Comparison of ENCODE assay signal across 8 cellular contexts in genomic region chr7:6447589-6448210, GRCh38. TPM values are rescaled to one million over a fixed set of nuclear protein-coding genes. Genes with fewer than 3 reads are reported as not detected.
A peak's percentile ranks its signal among the peaks of the same experiment; 100 is the strongest.
DNase-seq lines count a peak whose midpoint lies in the region; ATAC-seq, FAIRE-seq and TF ChIP-seq lines count a peak whose summit lies in the region.

DAGLB (minus strand) TSS chr7:6447954; CDS start chr7:6447842, 112 bp downstream.

- H3K4me3 ChIP-seq in GM12875 (ENCODE audit: low read depth, low read length), result peak within 1 kb of the TSS; percentile 96
- H3K4me3 ChIP-seq in pancreas, result peak within 1 kb of the TSS; percentile 41 to 97 (median 84)
- H3K4me3 ChIP-seq in thyroid gland (replicated peaks in 1 of 3), result peak within 1 kb of the TSS; percentile 90 to 96 (median 96)

- ATAC-seq in HG02840 (IDR thresholded peaks at IDR 0.05; ENCODE audit: low FRiP score, unreplicated experiment), result peak; percentile 80
- peak; percentile 89 for ATAC-seq in activated naive CD8-positive, alpha-beta T cell treated with anti-CD3 and anti-CD28 coated beads, Interleukin-2, amount 50 U/mL, for 24 hours
- peak; percentile 97 for ATAC-seq in Right ventricle myocardium superior (ENCODE audit: poor library complexity)
- peak; percentile 85 to 92 (median 90) for ATAC-seq in pancreas

- H3K27ac Mint-ChIP-seq in activated naive CD8-positive, alpha-beta T cell treated with anti-CD3 and anti-CD28 coated beads, Interleukin-2, amount 50 U/mL, for 24 hours, result peak within 1 kb of the TSS; percentile 95

- H3K9me3 ChIP-seq in pancreas (no peaks in the 10 kb centered on the region), thyroid gland (no peaks in the 10 kb centered on the region)

- H3K27me3 ChIP-seq in pancreas (no peaks in the 10 kb centered on the region), thyroid gland (no peaks in the 10 kb centered on the region)

- peak within 1 kb of the TSS; percentile 94 for H3K4me3 Mint-ChIP-seq in activated naive CD8-positive, alpha-beta T cell treated with anti-CD3 and anti-CD28 coated beads, Interleukin-2, amount 50 U/mL, for 24 hours

- TF ChIP-seq POLR2A in thyroid gland (IDR thresholded peaks at IDR 0.05), result peak; percentile 57 to 91

- FAIRE-seq in pancreas (lab: Jason Lieb, UNC), result no peak

- H3K36me3 ChIP-seq in pancreas (peaks cover 0 to 5% (median 0%) of the 10 kb centered on the region in 3 donors), thyroid gland (peaks cover 0 to 6% of the 10 kb centered on the region in 2 donors)

- peak within 1 kb of the TSS; percentile 51 to 93 (median 87) for H3K27ac ChIP-seq in pancreas
- H3K27ac ChIP-seq in thyroid gland, result peak within 1 kb of the TSS; percentile 75 to 86 (median 83)

- intact Hi-C loops in Right ventricle myocardium superior (cut with DNase I), result no loop called here
- intact Hi-C loops in pancreas (cut with DNase I), result no loop called here
- intact Hi-C loops in thyroid gland (cut with DNase I), result no loop called here

- H3K9me3 Mint-ChIP-seq in activated naive CD8-positive, alpha-beta T cell treated with anti-CD3 and anti-CD28 coated beads, Interleukin-2, amount 50 U/mL, for 24 hours, result no peaks in the 10 kb centered on the region

- 0 to 1% methylated on average over 60 to 61 of the region's 61 CpGs for WGBS in pancreas, 2 donors
- WGBS in thyroid gland, 2 donors, result 0 to 1% methylated on average over 24 to 40 of the region's 61 CpGs

- H3K4me1 ChIP-seq in pancreas (peaks cover 0 to 3% (median 0%) of the 10 kb centered on the region in 3 donors), thyroid gland (peaks cover 15 to 30% of the 10 kb centered on the region in 2 donors)

- H3K27me3 Mint-ChIP-seq in activated naive CD8-positive, alpha-beta T cell treated with anti-CD3 and anti-CD28 coated beads, Interleukin-2, amount 50 U/mL, for 24 hours, result no peaks in the 10 kb centered on the region

- TF ChIP-seq CTCF in GM12875 (IDR thresholded peaks at IDR 0.05; ENCODE audit: borderline replicate concordance, insufficient read depth, low read depth, low read length), result no peak
- no peak for TF ChIP-seq CTCF in pancreas (IDR thresholded peaks at IDR 0.05)
- peak in 1 of 6 experiments; percentile 11 for TF ChIP-seq CTCF in thyroid gland (IDR thresholded peaks at IDR 0.05)

- peaks cover 31% of the 10 kb centered on the region for H3K36me3 Mint-ChIP-seq in activated naive CD8-positive, alpha-beta T cell treated with anti-CD3 and anti-CD28 coated beads, Interleukin-2, amount 50 U/mL, for 24 hours (ENCODE audit: low read depth)

- peak; percentile 92 for DNase-seq in NCI-H1436 (lab: John Stamatoyannopoulos, UW)
- peak; percentile 90 for DNase-seq in SW480 (ENCODE audit: low spot score)
- DNase-seq in activated naive CD8-positive, alpha-beta T cell treated with anti-CD3 and anti-CD28 coated beads, Interleukin-2, amount 50 U/mL, for 24 hours, result peak; percentile 98
- DNase-seq in Right ventricle myocardium superior, result peak; percentile 97
- peak; percentile 90 to 99 (median 96) for DNase-seq in pancreas
- DNase-seq in thyroid gland, result peak; percentile 90 to 93

- H3K4me1 Mint-ChIP-seq in activated naive CD8-positive, alpha-beta T cell treated with anti-CD3 and anti-CD28 coated beads, Interleukin-2, amount 50 U/mL, for 24 hours, result peaks cover 43% of the 10 kb centered on the region

RNA-seq across cellular contexts. Expression of gene DAGLB, which starts in this region (rescaled TPM):
- total RNA-seq in Right ventricle myocardium superior, result 8.1 TPM
- 10 to 100 TPM in 3 of 6 donors, 1 to 10 TPM in 3; 7.8 to 15.3 (median 9.9) TPM for total RNA-seq in pancreas
- polyA plus RNA-seq in pancreas, result 10 to 100 TPM in 1 of 2 donors, 1 to 10 TPM in 1; 10.0 to 16.7 TPM
- 10 to 100 TPM; 14.1 to 18.4 (median 16.2) TPM for total RNA-seq in thyroid gland

Comparison
In these comparisons a context has a peak if more than half of its experiments do, and no peak if none do; other contexts are left out.
1. Peak in every context shown above with its lines: DNase-seq, ATAC-seq, H3K4me3 ChIP-seq and H3K27ac ChIP-seq.